Comparison of ENCODE assay signal across 24 cellular contexts in genomic region chr11:100837294-100837693, GRCh38.
DNase-seq lines count a peak whose midpoint lies in the region; ATAC-seq, FAIRE-seq and TF ChIP-seq lines count a peak whose summit lies in the region.
"Had no signal": no experiment of that assay in that cellular context is flagged by ENCODE, and none has a peak within 500 bp of the region (broad histone marks: within the 10 kb centered on the region; RNA-seq: fewer than 3 reads in every experiment).

No MANE protein-coding gene starts in this region.

- H3K4me3 ChIP-seq in PC-3 (ENCODE audit: low read length) (no peak overlapping the region), stomach (no peak overlapping the region)
- H3K4me3 ChIP-seq: A549; BLaER1 treated with 17β-estradiol and CSF1 and Interleukin-3, amounts not matched to agents 10 nM and 100 nM had no signal

- no peak for DNase-seq in H9
- peak; percentile 50 for DNase-seq in PC-3
- no peak for DNase-seq in WTC11 (ENCODE audit: low spot score)
- DNase-seq in urothelium cell line (ENCODE audit: low spot score), result peak; percentile 16
- DNase-seq in islet precursor cell, result no peak
- no peak for DNase-seq in stomach
- DNase-seq: 8988T; AML-193; Caco-2; Calu3; CD4-positive, alpha-beta T cell; CD8-positive, alpha-beta T cell; DMS79 treated with DMSO at 0.1 percent for 48 hours; GF-D8 had no signal

- peak; percentile 79 for ATAC-seq in PC-3
- ATAC-seq in WTC11, result no peak
- no peak for ATAC-seq in HG03095 (IDR thresholded peaks at IDR 0.05; ENCODE audit: unreplicated experiment)
- ATAC-seq in GM21367 (IDR thresholded peaks at IDR 0.05; ENCODE audit: unreplicated experiment), result no peak
- ATAC-seq: A549; CD8-positive, alpha-beta T cell had no signal

- H2AFZ ChIP-seq in H9 (ENCODE audit: low read length) (no peak overlapping the region), PC-3 (ENCODE audit: low read length) (no peak overlapping the region)

- H3F3A ChIP-seq in PC-3 (ENCODE audit: low read length, unreplicated experiment), result no peaks in the 10 kb centered on the region

- TF ChIP-seq EP300 in stomach (IDR thresholded peaks at IDR 0.05), result no peak

- no peaks in the 10 kb centered on the region for H3K79me2 ChIP-seq in H9 (ENCODE audit: insufficient read depth, low read length)
- no peaks in the 10 kb centered on the region; the same call in 1 of the 2 replicates for H3K79me2 ChIP-seq in PC-3 (ENCODE audit: low read length)

- H4K8ac ChIP-seq in H9 (replicated peaks; ENCODE audit: insufficient read length, low read depth, low read length), result no peak overlapping the region

- H3K27me3 Mint-ChIP-seq in H9 (ENCODE audit: low read depth) (no peaks in the 10 kb centered on the region), WTC11 (ENCODE audit: low read depth) (no peaks in the 10 kb centered on the region)
- H3K27me3 Mint-ChIP-seq: B cell; CD4-positive, alpha-beta T cell had no signal

- no peaks in the 10 kb centered on the region for H4K20me1 ChIP-seq in H9 (ENCODE audit: control insufficient read depth, insufficient read depth, insufficient read length)
- no peaks in the 10 kb centered on the region for H4K20me1 ChIP-seq in PC-3 (ENCODE audit: low read length)
- H4K20me1 ChIP-seq: BLaER1 treated with 17β-estradiol and CSF1 and Interleukin-3, amounts not matched to agents 10 nM and 100 nM had no signal

- no CpG with 5 or more reads among the region's 2 CpGs for WGBS in H9 (ENCODE audit: extremely low coverage, insufficient read length, low lambda C conversion rate)
- 79 to 96% (median 94%) methylated on average over 2 of the region's 2 CpGs for WGBS in stomach, 5 donors

- no peaks in the 10 kb centered on the region for H3K9me2 ChIP-seq in PC-3 (replicated peaks; ENCODE audit: low read length)

- FAIRE-seq in urothelium cell line (lab: Jason Lieb, UNC), result no peak
- FAIRE-seq: A549, D721Med, G401.6, GM12891, GM18507 had no signal

- H3K14ac ChIP-seq in H9 (ENCODE audit: insufficient read depth, low read length), result no peak overlapping the region

- H3K4me2 ChIP-seq in H9 (ENCODE audit: insufficient read depth, insufficient read length, low read length), result no peak overlapping the region
- H3K4me2 ChIP-seq in PC-3 (ENCODE audit: low read length), result peak overlapping the region; percentile 46
- H3K4me2 ChIP-seq: A549; BLaER1 treated with 17β-estradiol and CSF1 and Interleukin-3, amounts not matched to agents 10 nM and 100 nM had no signal

- H3K4ac ChIP-seq in H9 (ENCODE audit: low read depth, low read length), result no peak overlapping the region

- H3K27ac Mint-ChIP-seq in H9 (peak overlapping the region; percentile 7 to 77 (median 26); a peak in 4 of 7 replicates), WTC11 (peak overlapping the region; percentile 85)
- H3K27ac Mint-ChIP-seq: B cell; CD4-positive, alpha-beta T cell; CD8-positive, alpha-beta T cell had no signal

- H4K5ac ChIP-seq in H9 (ENCODE audit: insufficient read length, low read depth, low read length), result no peak overlapping the region

- H3K36me3 ChIP-seq in PC-3 (ENCODE audit: low read depth, low read length) (no peaks in the 10 kb centered on the region), stomach (no peaks in the 10 kb centered on the region)

- CTCF ChIA-PET in PC-3 (lab: Charles Lee) (no interaction called here), WTC11 (lab: Charles Lee) (no interaction called here)

- no peak overlapping the region for H4K91ac ChIP-seq in H9 (ENCODE audit: insufficient read length, low read depth, low read length)

- H3K9ac ChIP-seq in H9 (ENCODE audit: extremely low read depth, insufficient read length, low read length) (no peak overlapping the region), PC-3 (ENCODE audit: low read length) (no peak overlapping the region)
- H3K9ac ChIP-seq: BLaER1 treated with 17β-estradiol and CSF1 and Interleukin-3, amounts not matched to agents 10 nM and 100 nM had no signal

- H3K79me1 ChIP-seq in H9 (ENCODE audit: insufficient read depth, low read depth, low read length, poor library complexity, severe bottlenecking), result no peaks in the 10 kb centered on the region

- peaks cover 4% of the 10 kb centered on the region; the same call in 1 of the 2 replicates for H3K4me1 ChIP-seq in H9 (ENCODE audit: insufficient read depth, low read length)
- peaks cover 52% of the 10 kb centered on the region for H3K4me1 ChIP-seq in PC-3 (ENCODE audit: insufficient read depth, low read length)
- H3K4me1 ChIP-seq in stomach, result peaks cover 0 to 23% (median 11%) of the 10 kb centered on the region in 4 donors

- H3K27ac ChIP-seq in H9 (ENCODE audit: insufficient read length, low read depth, low read length), result no peak overlapping the region
- H3K27ac ChIP-seq in PC-3 (ENCODE audit: low read length), result peak overlapping the region; percentile 31
- no peak overlapping the region for H3K27ac ChIP-seq in stomach
- H3K27ac ChIP-seq: A549; BLaER1 treated with 17β-estradiol and CSF1 and Interleukin-3, amounts not matched to agents 10 nM and 100 nM; C4-2B had no signal

- H3T11ph ChIP-seq in H9 (ENCODE audit: low read length), result no peak overlapping the region

- no peak overlapping the region for H2BK15ac ChIP-seq in H9 (ENCODE audit: low read depth, low read length)

- no peaks in the 10 kb centered on the region for H3K23me2 ChIP-seq in H9 (ENCODE audit: insufficient read length, low read depth, low read length, poor library complexity, severe bottlenecking)

- no peak overlapping the region for H3K23ac ChIP-seq in H9 (ENCODE audit: insufficient read length, low read depth, low read length)

- no peak overlapping the region for H2BK12ac ChIP-seq in H9 (ENCODE audit: insufficient read length, low read depth, low read length)

- TF ChIP-seq POLR2A in stomach (IDR thresholded peaks at IDR 0.05), result no peak

- H3K36me3 Mint-ChIP-seq in H9 (ENCODE audit: insufficient read depth in 1 of 3, low read depth in 3 of 3) (peaks cover 3 to 6% (median 5%) of the 10 kb centered on the region in 3 experiments; a peak in 3 of 7 replicates), WTC11 (no peaks in the 10 kb centered on the region)
- H3K36me3 Mint-ChIP-seq: CD8-positive, alpha-beta T cell had no signal

- no peak overlapping the region for H3K4me3 Mint-ChIP-seq in H9
- H3K4me3 Mint-ChIP-seq in WTC11, result no peak overlapping the region
- H3K4me3 Mint-ChIP-seq: B cell; CD4-positive, alpha-beta T cell; CD8-positive, alpha-beta T cell had no signal

- no peak overlapping the region for H2BK5ac ChIP-seq in H9 (ENCODE audit: insufficient read length, low read length)

- no peak for TF ChIP-seq CTCF in H9 (conservative IDR thresholded peaks at IDR 0.05)
- TF ChIP-seq CTCF in PC-3 (conservative IDR thresholded peaks at IDR 0.05; ENCODE audit: low read depth, low read length), result no peak
- no peak for TF ChIP-seq CTCF in WTC11 (IDR thresholded peaks at IDR 0.05)
- no peak for TF ChIP-seq CTCF in stomach (IDR thresholded peaks at IDR 0.05)

- no peak overlapping the region for H3K56ac ChIP-seq in H9 (ENCODE audit: insufficient read length, low read depth, low read length)

- POLR2A ChIA-PET in PC-3 (lab: Charles Lee; ENCODE audit: unreplicated experiment), result no interaction called here
- POLR2A ChIA-PET in WTC11 (lab: Charles Lee), result no interaction called here

- BruUV-seq in PC-3 (replicated peaks; lab: Mats Ljungman, UMichigan), result no TSS peak

- H2AK5ac ChIP-seq in H9 (ENCODE audit: insufficient read length, low read length), result no peak overlapping the region

- no peak overlapping the region for H2BK20ac ChIP-seq in H9 (ENCODE audit: low read depth, low read length, poor library complexity, severe bottlenecking)

- H3K27me3 ChIP-seq in H9 (ENCODE audit: insufficient read depth, low read length), result no peaks in the 10 kb centered on the region
- H3K27me3 ChIP-seq in PC-3 (ENCODE audit: low read length), result no peaks in the 10 kb centered on the region
- H3K27me3 ChIP-seq in stomach, result no peaks in the 10 kb centered on the region
- H3K27me3 ChIP-seq: BLaER1 treated with 17β-estradiol and CSF1 and Interleukin-3, amounts not matched to agents 10 nM and 100 nM had no signal

- no peak overlapping the region for H2BK120ac ChIP-seq in H9 (ENCODE audit: low read depth, low read length, poor library complexity, severe bottlenecking)

- H3K4me1 Mint-ChIP-seq in H9, result peaks cover 29 to 31% of the 10 kb centered on the region in 2 experiments
- peaks cover 53% of the 10 kb centered on the region for H3K4me1 Mint-ChIP-seq in WTC11
- H3K4me1 Mint-ChIP-seq: B cell had no signal

- H3K18ac ChIP-seq in H9 (ENCODE audit: insufficient read length, low read depth, low read length), result no peak overlapping the region

- H3K9me3 Mint-ChIP-seq in H9 (no peaks in the 10 kb centered on the region; a peak in 1 of 5 replicates), WTC11 (peaks cover 4% of the 10 kb centered on the region; the same call in 1 of the 2 replicates)

- intact Hi-C loops in PC-3 (cut with micrococcal nuclease), result no loop called here
- intact Hi-C loops in stomach (cut with DNase I; ENCODE audit: low total_unique reads), result no loop called here

- no peaks in the 10 kb centered on the region for H3K9me3 ChIP-seq in H9 (ENCODE audit: control insufficient read depth, low read depth, low read length)
- no peaks in the 10 kb centered on the region for H3K9me3 ChIP-seq in PC-3 (ENCODE audit: low read length)
- no peaks in the 10 kb centered on the region for H3K9me3 ChIP-seq in stomach
- H3K9me3 ChIP-seq: A549, Caco-2 had no signal

TF ChIP-seq in WTC11, 78 proteins besides CTCF, POLR2A, EP300 and RAD21 (continues in another document):
- no peak for TF ChIP-seq NR1H2 (CRISPR knock-in tag; IDR thresholded peaks at IDR 0.05)

Comparison
In these comparisons a context has a peak if more than half of its experiments do, and no peak if none do; other contexts are left out.
1. DNase-seq: peak in PC-3 (single experiment) and urothelium cell line (single experiment); none in H9 (single experiment), WTC11 (single experiment), islet precursor cell (single experiment) and stomach (single experiment).